10 cellular contexts compared by ENCODE assay signal in genomic region chr6:149264629-149265028, GRCh38. TPM values are rescaled to one million over a fixed set of nuclear protein-coding genes. Genes with fewer than 3 reads are reported as not detected.
DNase-seq lines count a peak whose midpoint lies in the region; ATAC-seq lines count a peak whose summit lies in the region.
"Had no signal": no experiment of that assay in that cellular context is flagged by ENCODE, and none has a peak within 500 bp of the region (broad histone marks: within the 10 kb centered on the region; RNA-seq: fewer than 3 reads in every experiment).

No MANE protein-coding gene starts in this region.

- ATAC-seq in activated naive CD8-positive, alpha-beta T cell treated with anti-CD3 and anti-CD28 coated beads, Interleukin-2, amount 50 U/mL, for 24 hours = peak; percentile 56
- ATAC-seq in GM21381 (IDR thresholded peaks at IDR 0.05; ENCODE audit: unreplicated experiment) = no peak
- no peak for ATAC-seq in GM18907 (IDR thresholded peaks at IDR 0.05; ENCODE audit: unreplicated experiment)

- peak overlapping the region; percentile 41 for H3K4me3 Mint-ChIP-seq in activated naive CD8-positive, alpha-beta T cell treated with anti-CD3 and anti-CD28 coated beads, Interleukin-2, amount 50 U/mL, for 24 hours

- H3K4me3 ChIP-seq in H7 (ENCODE audit: insufficient read depth, low read depth, low read length) = no peak overlapping the region

- H3K36me3 ChIP-seq in H7 (replicated peaks; ENCODE audit: control insufficient read depth, insufficient read depth, low read length) = no peaks in the 10 kb centered on the region

- no peaks in the 10 kb centered on the region for H3K9me3 Mint-ChIP-seq in activated naive CD8-positive, alpha-beta T cell treated with anti-CD3 and anti-CD28 coated beads, Interleukin-2, amount 50 U/mL, for 24 hours

- H3K27me3 ChIP-seq in H7 (ENCODE audit: control insufficient read depth, insufficient read depth, low read length) = no peaks in the 10 kb centered on the region

- H3K27me3 Mint-ChIP-seq in activated naive CD8-positive, alpha-beta T cell treated with anti-CD3 and anti-CD28 coated beads, Interleukin-2, amount 50 U/mL, for 24 hours = no peaks in the 10 kb centered on the region

- peak overlapping the region; percentile 45 for H3K27ac Mint-ChIP-seq in activated naive CD8-positive, alpha-beta T cell treated with anti-CD3 and anti-CD28 coated beads, Interleukin-2, amount 50 U/mL, for 24 hours

- H3K36me3 Mint-ChIP-seq in activated naive CD8-positive, alpha-beta T cell treated with anti-CD3 and anti-CD28 coated beads, Interleukin-2, amount 50 U/mL, for 24 hours (ENCODE audit: low read depth) = no peaks in the 10 kb centered on the region

- peak; percentile 26 for DNase-seq in stimulated activated CD8-positive, alpha-beta memory T cell treated with anti-CD3 and anti-CD28 coated beads, Interleukin-12 subunit alpha, Interleukin-12 subunit beta, amount 100 ng/mL, for 1 hour (ENCODE audit: low read depth)
- DNase-seq in stimulated activated CD8-positive, alpha-beta memory T cell treated with anti-CD3 and anti-CD28 coated beads, Interleukin-4, amount 100 ng/mL, for 48 hours = no peak
- peak; percentile 25 for DNase-seq in activated CD4-positive, alpha-beta T cell treated with anti-CD3 and anti-CD28 coated beads for 1 hour
- DNase-seq in activated naive CD8-positive, alpha-beta T cell treated with anti-CD3 and anti-CD28 coated beads, Interleukin-2, amount 50 U/mL, for 24 hours = peak; percentile 32
- no peak for DNase-seq in H7
- DNase-seq in MV-4-11 (lab: John Stamatoyannopoulos, UW) = no peak
- DNase-seq: Kasumi-1, kidney glomerular epithelial cell had no signal

- peaks cover 50% of the 10 kb centered on the region for H3K4me1 Mint-ChIP-seq in activated naive CD8-positive, alpha-beta T cell treated with anti-CD3 and anti-CD28 coated beads, Interleukin-2, amount 50 U/mL, for 24 hours

RNA-seq across cellular contexts. Expression of gene TAB2, which starts 52.9 kb away (rescaled TPM):
- total RNA-seq in H7 (2014; rRNA removed; shearing (Covaris generic)) = 25.5 and 34.1 TPM in 2 replicates

Comparison
In these comparisons a context has a peak if more than half of its experiments do, and no peak if none do; other contexts are left out.
1. DNase-seq: peak in stimulated activated CD8-positive, alpha-beta memory T cell treated with anti-CD3 and anti-CD28 coated beads, Interleukin-12 subunit alpha, Interleukin-12 subunit beta, amount 100 ng/mL, for 1 hour (single experiment), activated CD4-positive, alpha-beta T cell treated with anti-CD3 and anti-CD28 coated beads for 1 hour (single experiment) and activated naive CD8-positive, alpha-beta T cell treated with anti-CD3 and anti-CD28 coated beads, Interleukin-2, amount 50 U/mL, for 24 hours (single experiment); none in stimulated activated CD8-positive, alpha-beta memory T cell treated with anti-CD3 and anti-CD28 coated beads, Interleukin-4, amount 100 ng/mL, for 48 hours (single experiment), H7 (single experiment) and MV-4-11 (single experiment).